2 cellular contexts compared by ENCODE assay signal in the genomic region with DNA sequence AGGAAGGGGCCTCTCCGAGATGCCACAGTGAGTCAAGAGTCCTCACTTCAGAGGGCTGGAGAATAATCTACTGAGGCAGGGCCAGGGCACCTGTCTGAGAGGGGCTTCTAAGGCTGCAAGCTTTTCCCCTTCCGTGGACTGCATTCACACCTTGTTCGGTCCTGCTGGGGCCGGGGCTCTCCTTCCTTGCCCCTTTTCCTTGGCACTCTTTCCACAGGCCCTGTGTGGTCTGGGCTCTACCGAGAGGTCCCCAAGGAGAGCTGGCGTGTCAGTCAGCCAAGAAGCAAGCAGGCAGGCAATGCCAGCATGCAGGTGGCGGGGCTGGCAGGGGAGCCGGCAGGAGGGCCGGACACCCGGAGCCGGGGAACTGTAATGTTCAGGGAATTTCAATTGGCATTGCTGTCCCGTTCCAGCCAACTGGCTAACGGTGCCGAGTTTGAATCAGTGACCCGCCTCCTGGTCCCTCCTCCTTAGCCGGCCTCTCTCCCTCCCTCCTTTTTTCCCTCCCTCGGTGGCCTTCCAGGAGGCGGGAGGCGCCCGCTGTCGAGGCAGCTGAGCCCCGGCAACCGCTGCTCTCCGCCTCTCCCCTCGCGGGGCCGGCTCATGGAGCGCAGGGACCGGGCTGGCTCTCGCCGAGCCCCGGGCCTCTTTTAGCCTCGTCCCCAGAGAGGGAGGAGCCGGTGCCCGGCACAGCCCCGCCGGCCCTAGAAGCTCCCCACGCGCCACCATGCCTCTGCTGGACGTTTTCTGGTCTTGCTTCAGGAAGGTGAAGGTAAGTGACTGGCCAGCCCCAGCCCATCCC.
A peak's percentile ranks its signal among the peaks of the same experiment; 100 is the strongest.
TF ChIP-seq lines count a peak whose summit lies in the region.

A gene with protein sequence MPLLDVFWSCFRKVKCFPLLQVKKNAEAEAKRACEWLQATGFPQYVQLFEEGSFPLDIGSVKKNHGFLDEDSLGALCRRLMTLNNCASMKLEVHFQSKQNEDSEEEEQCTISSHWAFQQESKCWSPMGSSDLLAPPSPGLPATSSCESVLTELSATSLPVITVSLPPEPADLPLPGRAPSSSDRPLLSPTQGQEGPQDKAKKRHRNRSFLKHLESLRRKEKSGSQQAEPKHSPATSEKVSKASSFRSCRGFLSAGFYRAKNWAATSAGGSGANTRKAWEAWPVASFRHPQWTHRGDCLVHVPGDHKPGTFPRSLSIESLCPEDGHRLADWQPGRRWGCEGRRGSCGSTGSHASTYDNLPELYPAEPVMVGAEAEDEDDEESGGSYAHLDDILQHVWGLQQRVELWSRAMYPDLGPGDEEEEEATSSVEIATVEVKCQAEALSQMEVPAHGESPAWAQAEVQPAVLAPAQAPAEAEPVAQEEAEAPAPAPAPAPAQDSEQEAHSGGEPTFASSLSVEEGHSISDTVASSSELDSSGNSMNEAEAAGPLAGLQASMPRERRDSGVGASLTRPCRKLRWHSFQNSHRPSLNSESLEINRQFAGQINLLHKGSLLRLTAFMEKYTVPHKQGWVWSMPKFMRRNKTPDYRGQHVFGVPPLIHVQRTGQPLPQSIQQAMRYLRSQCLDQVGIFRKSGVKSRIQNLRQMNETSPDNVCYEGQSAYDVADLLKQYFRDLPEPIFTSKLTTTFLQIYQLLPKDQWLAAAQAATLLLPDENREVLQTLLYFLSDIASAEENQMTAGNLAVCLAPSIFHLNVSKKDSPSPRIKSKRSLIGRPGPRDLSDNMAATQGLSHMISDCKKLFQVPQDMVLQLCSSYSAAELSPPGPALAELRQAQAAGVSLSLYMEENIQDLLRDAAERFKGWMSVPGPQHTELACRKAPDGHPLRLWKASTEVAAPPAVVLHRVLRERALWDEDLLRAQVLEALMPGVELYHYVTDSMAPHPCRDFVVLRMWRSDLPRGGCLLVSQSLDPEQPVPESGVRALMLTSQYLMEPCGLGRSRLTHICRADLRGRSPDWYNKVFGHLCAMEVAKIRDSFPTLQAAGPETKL (plus strand): TSS at position 511 of the 802 bp plus-strand sequence. CDS start 217 bp downstream, at position 728.

TF ChIP-seq in HEK293, 187 proteins besides CTCF, POLR2A, EP300 and RAD21 (continued from another document):
- peak; percentile 92 for TF ChIP-seq ZIC2 (tag by site-specific recombination; IDR thresholded peaks at IDR 0.05)
- no peak for TF ChIP-seq ZNF629 (tag by site-specific recombination; IDR thresholded peaks at IDR 0.05)
- TF ChIP-seq GLIS2 (tag by site-specific recombination; IDR thresholded peaks at IDR 0.05): peak; percentile 71

TF ChIP-seq in K562, 482 proteins besides CTCF, POLR2A, EP300 and RAD21 (continued from another document):
- TF ChIP-seq, protein P1, sequence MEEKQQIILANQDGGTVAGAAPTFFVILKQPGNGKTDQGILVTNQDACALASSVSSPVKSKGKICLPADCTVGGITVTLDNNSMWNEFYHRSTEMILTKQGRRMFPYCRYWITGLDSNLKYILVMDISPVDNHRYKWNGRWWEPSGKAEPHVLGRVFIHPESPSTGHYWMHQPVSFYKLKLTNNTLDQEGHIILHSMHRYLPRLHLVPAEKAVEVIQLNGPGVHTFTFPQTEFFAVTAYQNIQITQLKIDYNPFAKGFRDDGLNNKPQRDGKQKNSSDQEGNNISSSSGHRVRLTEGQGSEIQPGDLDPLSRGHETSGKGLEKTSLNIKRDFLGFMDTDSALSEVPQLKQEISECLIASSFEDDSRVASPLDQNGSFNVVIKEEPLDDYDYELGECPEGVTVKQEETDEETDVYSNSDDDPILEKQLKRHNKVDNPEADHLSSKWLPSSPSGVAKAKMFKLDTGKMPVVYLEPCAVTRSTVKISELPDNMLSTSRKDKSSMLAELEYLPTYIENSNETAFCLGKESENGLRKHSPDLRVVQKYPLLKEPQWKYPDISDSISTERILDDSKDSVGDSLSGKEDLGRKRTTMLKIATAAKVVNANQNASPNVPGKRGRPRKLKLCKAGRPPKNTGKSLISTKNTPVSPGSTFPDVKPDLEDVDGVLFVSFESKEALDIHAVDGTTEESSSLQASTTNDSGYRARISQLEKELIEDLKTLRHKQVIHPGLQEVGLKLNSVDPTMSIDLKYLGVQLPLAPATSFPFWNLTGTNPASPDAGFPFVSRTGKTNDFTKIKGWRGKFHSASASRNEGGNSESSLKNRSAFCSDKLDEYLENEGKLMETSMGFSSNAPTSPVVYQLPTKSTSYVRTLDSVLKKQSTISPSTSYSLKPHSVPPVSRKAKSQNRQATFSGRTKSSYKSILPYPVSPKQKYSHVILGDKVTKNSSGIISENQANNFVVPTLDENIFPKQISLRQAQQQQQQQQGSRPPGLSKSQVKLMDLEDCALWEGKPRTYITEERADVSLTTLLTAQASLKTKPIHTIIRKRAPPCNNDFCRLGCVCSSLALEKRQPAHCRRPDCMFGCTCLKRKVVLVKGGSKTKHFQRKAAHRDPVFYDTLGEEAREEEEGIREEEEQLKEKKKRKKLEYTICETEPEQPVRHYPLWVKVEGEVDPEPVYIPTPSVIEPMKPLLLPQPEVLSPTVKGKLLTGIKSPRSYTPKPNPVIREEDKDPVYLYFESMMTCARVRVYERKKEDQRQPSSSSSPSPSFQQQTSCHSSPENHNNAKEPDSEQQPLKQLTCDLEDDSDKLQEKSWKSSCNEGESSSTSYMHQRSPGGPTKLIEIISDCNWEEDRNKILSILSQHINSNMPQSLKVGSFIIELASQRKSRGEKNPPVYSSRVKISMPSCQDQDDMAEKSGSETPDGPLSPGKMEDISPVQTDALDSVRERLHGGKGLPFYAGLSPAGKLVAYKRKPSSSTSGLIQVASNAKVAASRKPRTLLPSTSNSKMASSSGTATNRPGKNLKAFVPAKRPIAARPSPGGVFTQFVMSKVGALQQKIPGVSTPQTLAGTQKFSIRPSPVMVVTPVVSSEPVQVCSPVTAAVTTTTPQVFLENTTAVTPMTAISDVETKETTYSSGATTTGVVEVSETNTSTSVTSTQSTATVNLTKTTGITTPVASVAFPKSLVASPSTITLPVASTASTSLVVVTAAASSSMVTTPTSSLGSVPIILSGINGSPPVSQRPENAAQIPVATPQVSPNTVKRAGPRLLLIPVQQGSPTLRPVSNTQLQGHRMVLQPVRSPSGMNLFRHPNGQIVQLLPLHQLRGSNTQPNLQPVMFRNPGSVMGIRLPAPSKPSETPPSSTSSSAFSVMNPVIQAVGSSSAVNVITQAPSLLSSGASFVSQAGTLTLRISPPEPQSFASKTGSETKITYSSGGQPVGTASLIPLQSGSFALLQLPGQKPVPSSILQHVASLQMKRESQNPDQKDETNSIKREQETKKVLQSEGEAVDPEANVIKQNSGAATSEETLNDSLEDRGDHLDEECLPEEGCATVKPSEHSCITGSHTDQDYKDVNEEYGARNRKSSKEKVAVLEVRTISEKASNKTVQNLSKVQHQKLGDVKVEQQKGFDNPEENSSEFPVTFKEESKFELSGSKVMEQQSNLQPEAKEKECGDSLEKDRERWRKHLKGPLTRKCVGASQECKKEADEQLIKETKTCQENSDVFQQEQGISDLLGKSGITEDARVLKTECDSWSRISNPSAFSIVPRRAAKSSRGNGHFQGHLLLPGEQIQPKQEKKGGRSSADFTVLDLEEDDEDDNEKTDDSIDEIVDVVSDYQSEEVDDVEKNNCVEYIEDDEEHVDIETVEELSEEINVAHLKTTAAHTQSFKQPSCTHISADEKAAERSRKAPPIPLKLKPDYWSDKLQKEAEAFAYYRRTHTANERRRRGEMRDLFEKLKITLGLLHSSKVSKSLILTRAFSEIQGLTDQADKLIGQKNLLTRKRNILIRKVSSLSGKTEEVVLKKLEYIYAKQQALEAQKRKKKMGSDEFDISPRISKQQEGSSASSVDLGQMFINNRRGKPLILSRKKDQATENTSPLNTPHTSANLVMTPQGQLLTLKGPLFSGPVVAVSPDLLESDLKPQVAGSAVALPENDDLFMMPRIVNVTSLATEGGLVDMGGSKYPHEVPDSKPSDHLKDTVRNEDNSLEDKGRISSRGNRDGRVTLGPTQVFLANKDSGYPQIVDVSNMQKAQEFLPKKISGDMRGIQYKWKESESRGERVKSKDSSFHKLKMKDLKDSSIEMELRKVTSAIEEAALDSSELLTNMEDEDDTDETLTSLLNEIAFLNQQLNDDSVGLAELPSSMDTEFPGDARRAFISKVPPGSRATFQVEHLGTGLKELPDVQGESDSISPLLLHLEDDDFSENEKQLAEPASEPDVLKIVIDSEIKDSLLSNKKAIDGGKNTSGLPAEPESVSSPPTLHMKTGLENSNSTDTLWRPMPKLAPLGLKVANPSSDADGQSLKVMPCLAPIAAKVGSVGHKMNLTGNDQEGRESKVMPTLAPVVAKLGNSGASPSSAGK (IDR thresholded peaks at IDR 0.05): peak; percentile 63
